Comparison of ENCODE assay signal across 23 cellular contexts in genomic region chr7:140000666-140001268, GRCh38.
"Had no signal": no experiment of that assay in that cellular context is flagged by ENCODE, and none has a peak within 500 bp of the region (broad histone marks: within the 10 kb centered on the region; RNA-seq: fewer than 3 reads in every experiment).

No MANE protein-coding gene starts in this region.

- H3K9ac ChIP-seq: neural progenitor cell had no signal

- H3K27ac Mint-ChIP-seq: dendritic cell treated with granulocyte-macrophage colony-stimulating factor and Interleukin-4, amounts not matched to agents 40 ng/mL and 50 ng/mL, for 4 days; neural progenitor cell; type B pancreatic cell had no signal

- H3K27ac ChIP-seq: epithelial cell of prostate, esophagus muscularis mucosa, gastrocnemius medialis, heart right ventricle, neural progenitor cell, ovary, right atrium auricular region, sigmoid colon, skin epidermis, suprapubic skin, thyroid gland, uterus had no signal

- H3K27me3 ChIP-seq: esophagus muscularis mucosa, gastrocnemius medialis, heart right ventricle, neural progenitor cell, ovary, right atrium auricular region, sigmoid colon, suprapubic skin, thyroid gland, uterus had no signal

- H3K4me2 ChIP-seq: neural progenitor cell had no signal

- FAIRE-seq: islet of Langerhans had no signal

- H3K36me3 ChIP-seq: esophagus muscularis mucosa, gastrocnemius medialis, heart right ventricle, neural progenitor cell, ovary, right atrium auricular region, sigmoid colon, suprapubic skin, thyroid gland, uterus had no signal

- H3K4me3 ChIP-seq: esophagus muscularis mucosa, gastrocnemius medialis, heart right ventricle, neural progenitor cell, ovary, right atrium auricular region, sigmoid colon, skin epidermis, suprapubic skin, thyroid gland, uterus had no signal

- H3K4me3 Mint-ChIP-seq: dendritic cell treated with granulocyte-macrophage colony-stimulating factor and Interleukin-4, amounts not matched to agents 40 ng/mL and 50 ng/mL, for 4 days; effector memory CD8-positive, alpha-beta T cell; naive thymus-derived CD4-positive, alpha-beta T cell; neural progenitor cell; type B pancreatic cell had no signal

- H3K36me3 Mint-ChIP-seq: naive thymus-derived CD4-positive, alpha-beta T cell; neural progenitor cell; type B pancreatic cell had no signal

- H3K27me3 Mint-ChIP-seq: dendritic cell treated with granulocyte-macrophage colony-stimulating factor and Interleukin-4, amounts not matched to agents 40 ng/mL and 50 ng/mL, for 4 days; naive thymus-derived CD4-positive, alpha-beta T cell; type B pancreatic cell had no signal

- DNase-seq: effector memory CD8-positive, alpha-beta T cell; gastrocnemius medialis; heart right ventricle; hypothalamus; kidney glomerular epithelial cell; naive thymus-derived CD4-positive, alpha-beta T cell; nucleus accumbens; ovary; sigmoid colon; stimulated activated CD4-positive, alpha-beta T cell treated with anti-CD3 and anti-CD28 coated beads, Interleukin-12 subunit alpha, Interleukin-12 subunit beta, amount 100 ng/mL, for 4 hours; stimulated activated CD4-positive, alpha-beta T cell treated with anti-CD3 and anti-CD28 coated beads, Interleukin-2, amount 100 ng/mL, for 48 hours; stimulated activated naive CD8-positive, alpha-beta T cell treated with anti-CD3 and anti-CD28 coated beads, Interleukin-15, Interleukin-2, amounts not matched to agents 100 U/mL and 50 U/mL, for 24 hours; thyroid gland; uterus had no signal

- H2AFZ ChIP-seq: neural progenitor cell had no signal

- H3K9me3 ChIP-seq: esophagus muscularis mucosa, gastrocnemius medialis, heart right ventricle, ovary, right atrium auricular region, sigmoid colon, suprapubic skin, thyroid gland, uterus had no signal

- ATAC-seq: effector memory CD8-positive, alpha-beta T cell; gastrocnemius medialis; heart right ventricle; naive thymus-derived CD4-positive, alpha-beta T cell; stimulated activated naive CD8-positive, alpha-beta T cell treated with anti-CD3 and anti-CD28 coated beads, Interleukin-15, Interleukin-2, amounts not matched to agents 100 U/mL and 50 U/mL, for 24 hours had no signal

- H3K4me1 ChIP-seq: gastrocnemius medialis, heart right ventricle, right atrium auricular region, sigmoid colon, suprapubic skin, thyroid gland, uterus had no signal

- H3K9me3 Mint-ChIP-seq: dendritic cell treated with granulocyte-macrophage colony-stimulating factor and Interleukin-4, amounts not matched to agents 40 ng/mL and 50 ng/mL, for 4 days; effector memory CD8-positive, alpha-beta T cell; naive thymus-derived CD4-positive, alpha-beta T cell; neural progenitor cell; type B pancreatic cell had no signal
